ENCODE assay signal across 25 cellular contexts in genomic region chr4:61478340-61478739, GRCh38.
"Had no signal": no experiment of that assay in that cellular context is flagged by ENCODE, and none has a peak within 500 bp of the region (broad histone marks: within the 10 kb centered on the region; RNA-seq: fewer than 3 reads in every experiment).

No MANE protein-coding gene starts in this region.

- DNase-seq: colonic mucosa; cortex of kidney; dermis blood vessel endothelial cell; dorsolateral prefrontal cortex; effector CD4-positive, alpha-beta T cell; effector CD8-positive, alpha-beta T cell; effector memory CD4-positive, alpha-beta T cell; effector memory CD8-positive, alpha-beta T cell; endodermal cell; erythroblast; esophagus squamous epithelium; foreskin fibroblast; foreskin keratinocyte; foreskin melanocyte; gastrocnemius medialis; glutamatergic neuron; head of caudate nucleus; heart left ventricle; heart right ventricle had no signal

- H3K4me2 ChIP-seq: hepatocyte had no signal

- H3K9me3 ChIP-seq: colonic mucosa, esophagus muscularis mucosa, esophagus squamous epithelium, gastrocnemius medialis, gastroesophageal sphincter, heart left ventricle, heart right ventricle had no signal

- ATAC-seq: effector memory CD8-positive, alpha-beta T cell; esophagus mucosa; foreskin keratinocyte; gastrocnemius medialis; gastroesophageal sphincter; heart left ventricle; heart right ventricle had no signal

- H3K79me2 ChIP-seq: hepatocyte had no signal

- H3K36me3 ChIP-seq: colonic mucosa, esophagus muscularis mucosa, esophagus squamous epithelium, gastrocnemius medialis, gastroesophageal sphincter, heart left ventricle, heart right ventricle had no signal

- H3K27ac ChIP-seq: colonic mucosa, coronary artery, dorsolateral prefrontal cortex, epithelial cell of prostate, esophagus muscularis mucosa, esophagus squamous epithelium, foreskin keratinocyte, gastrocnemius medialis, gastroesophageal sphincter, heart left ventricle, heart right ventricle, hepatocyte had no signal

- H3K27me3 ChIP-seq: colonic mucosa, dorsolateral prefrontal cortex, esophagus muscularis mucosa, esophagus squamous epithelium, foreskin keratinocyte, gastrocnemius medialis, gastroesophageal sphincter, heart left ventricle, heart right ventricle, hepatocyte had no signal

- H3K4me1 ChIP-seq: colonic mucosa, esophagus muscularis mucosa, esophagus squamous epithelium, gastrocnemius medialis, gastroesophageal sphincter, heart left ventricle, heart right ventricle had no signal

- H2AFZ ChIP-seq: hepatocyte had no signal

- H3K4me3 ChIP-seq: colonic mucosa, coronary artery, dorsolateral prefrontal cortex, esophagus muscularis mucosa, esophagus squamous epithelium, gastrocnemius medialis, gastroesophageal sphincter, heart left ventricle, heart right ventricle, hepatocyte had no signal
